Comparison of ENCODE assay signal across 21 cellular contexts in genomic region chr3:133890972-133891644, GRCh38. TPM values are rescaled to one million over a fixed set of nuclear protein-coding genes. Genes with fewer than 3 reads are reported as not detected.
A peak's percentile ranks its signal among the peaks of the same experiment; 100 is the strongest.
DNase-seq lines count a peak whose midpoint lies in the region; ATAC-seq and TF ChIP-seq lines count a peak whose summit lies in the region.
"Had no signal": no experiment of that assay in that cellular context is flagged by ENCODE, and none has a peak within 500 bp of the region (broad histone marks: within the 10 kb centered on the region; RNA-seq: fewer than 3 reads in every experiment).

No MANE protein-coding gene starts in this region.

- peaks cover 14% of the 10 kb centered on the region for H4K20me1 ChIP-seq in neural progenitor cell (ENCODE audit: low read depth)

- H3K4me1 ChIP-seq in neural progenitor cell (peaks cover 39% of the 10 kb centered on the region), vagina (peaks cover 11% of the 10 kb centered on the region)
- H3K4me1 ChIP-seq: BE2C had no signal

- H3K27ac Mint-ChIP-seq in activated CD4-positive, alpha-beta T cell treated with anti-CD3 and anti-CD28 coated beads, Interleukin-2, amount 10 ng/mL, durations not matched to agents 24 days and 14 days: no peak overlapping the region
- H3K27ac Mint-ChIP-seq in brain (peak overlapping the region in 4 of 5 experiments; percentile 9 to 88 (median 68)), neural progenitor cell (no peak overlapping the region)
- H3K27ac Mint-ChIP-seq in activated T-helper 17 cell treated with anti-CD3 and anti-CD28 coated beads, Interleukin-2, amount 50 U/mL, for 72 hours: no peak overlapping the region
- H3K27ac Mint-ChIP-seq: CD4-positive, CD25-positive, alpha-beta regulatory T cell; GM23338 had no signal

- peaks cover 4% of the 10 kb centered on the region for H3F3A ChIP-seq in neural progenitor cell (ENCODE audit: low read depth)

- peaks cover 31% of the 10 kb centered on the region for H3K27me3 Mint-ChIP-seq in activated CD4-positive, alpha-beta T cell treated with anti-CD3 and anti-CD28 coated beads, Interleukin-2, amount 10 ng/mL, durations not matched to agents 24 days and 14 days
- H3K27me3 Mint-ChIP-seq in brain (peaks cover 3% of the 10 kb centered on the region), neural progenitor cell (ENCODE audit: insufficient read depth, low read depth) (peaks cover 18% of the 10 kb centered on the region)
- peaks cover 16% of the 10 kb centered on the region for H3K27me3 Mint-ChIP-seq in activated T-helper 17 cell treated with anti-CD3 and anti-CD28 coated beads, Interleukin-2, amount 50 U/mL, for 72 hours

- no peak overlapping the region for H2AFZ ChIP-seq in neural progenitor cell (replicated peaks)
- H2AFZ ChIP-seq: GM23338, PC-9 had no signal

- peaks cover 30% of the 10 kb centered on the region for H3K27me3 ChIP-seq in neural progenitor cell
- no peaks in the 10 kb centered on the region for H3K27me3 ChIP-seq in vagina

- H3K36me3 ChIP-seq in neural progenitor cell: no peaks in the 10 kb centered on the region
- no peaks in the 10 kb centered on the region for H3K36me3 ChIP-seq in vagina
- H3K36me3 ChIP-seq: BE2C, SJSA1 had no signal

- H3K27ac ChIP-seq in neural progenitor cell: no peak overlapping the region
- no peak overlapping the region for H3K27ac ChIP-seq in vagina
- H3K27ac ChIP-seq: PC-9, SJSA1 had no signal

- peak overlapping the region; percentile 51 for H3K4me2 ChIP-seq in neural progenitor cell
- H3K4me2 ChIP-seq: GM23338, PC-9 had no signal

- H3K9me3 Mint-ChIP-seq in activated CD4-positive, alpha-beta T cell treated with anti-CD3 and anti-CD28 coated beads, Interleukin-2, amount 10 ng/mL, durations not matched to agents 24 days and 14 days: no peaks in the 10 kb centered on the region
- H3K9me3 Mint-ChIP-seq in brain (peaks cover 0 to 2% (median 0%) of the 10 kb centered on the region in 5 experiments), neural progenitor cell (no peaks in the 10 kb centered on the region)
- no peaks in the 10 kb centered on the region for H3K9me3 Mint-ChIP-seq in activated T-helper 17 cell treated with anti-CD3 and anti-CD28 coated beads, Interleukin-2, amount 50 U/mL, for 72 hours
- H3K9me3 Mint-ChIP-seq: GM23338 had no signal

- H3K79me2 ChIP-seq in neural progenitor cell (ENCODE audit: low read depth): peaks cover 7% of the 10 kb centered on the region

- no peak overlapping the region for H3K9ac ChIP-seq in neural progenitor cell

- ATAC-seq in activated T-helper 17 cell treated with anti-CD3 and anti-CD28 coated beads, Interleukin-2, amount 50 U/mL, for 72 hours (replicated peaks): no peak
- no peak for ATAC-seq in GM19395 (IDR thresholded peaks at IDR 0.05; ENCODE audit: unreplicated experiment)
- ATAC-seq: GM12878, GM23338, HCT116, K562 had no signal

- H3K36me3 Mint-ChIP-seq in activated CD4-positive, alpha-beta T cell treated with anti-CD3 and anti-CD28 coated beads, Interleukin-2, amount 10 ng/mL, durations not matched to agents 24 days and 14 days (ENCODE audit: low read depth): no peaks in the 10 kb centered on the region
- H3K36me3 Mint-ChIP-seq in brain (no peaks in the 10 kb centered on the region), neural progenitor cell (no peaks in the 10 kb centered on the region)
- H3K36me3 Mint-ChIP-seq in activated T-helper 17 cell treated with anti-CD3 and anti-CD28 coated beads, Interleukin-2, amount 50 U/mL, for 72 hours (ENCODE audit: low read depth): no peaks in the 10 kb centered on the region
- H3K36me3 Mint-ChIP-seq: CD4-positive, CD25-positive, alpha-beta regulatory T cell had no signal

- intact Hi-C loops in activated CD4-positive, alpha-beta T cell treated with anti-CD3 and anti-CD28 coated beads, Interleukin-2, amount 10 ng/mL, durations not matched to agents 24 days and 14 days (cut with micrococcal nuclease): no loop called here
- intact Hi-C loops in vagina (cut with DNase I): no loop called here

- TF ChIP-seq POLR2A in vagina (IDR thresholded peaks at IDR 0.05): no peak

- H3K4me1 Mint-ChIP-seq in activated CD4-positive, alpha-beta T cell treated with anti-CD3 and anti-CD28 coated beads, Interleukin-2, amount 10 ng/mL, durations not matched to agents 24 days and 14 days: no peaks in the 10 kb centered on the region
- H3K4me1 Mint-ChIP-seq in brain (peaks cover 77% of the 10 kb centered on the region), neural progenitor cell (peaks cover 32% of the 10 kb centered on the region)
- H3K4me1 Mint-ChIP-seq in activated T-helper 17 cell treated with anti-CD3 and anti-CD28 coated beads, Interleukin-2, amount 50 U/mL, for 72 hours: no peaks in the 10 kb centered on the region

- no peak overlapping the region for H3K4me3 Mint-ChIP-seq in activated CD4-positive, alpha-beta T cell treated with anti-CD3 and anti-CD28 coated beads, Interleukin-2, amount 10 ng/mL, durations not matched to agents 24 days and 14 days
- H3K4me3 Mint-ChIP-seq in brain: peak overlapping the region in 4 of 5 experiments; percentile 1 to 74 (median 40)
- no peak overlapping the region for H3K4me3 Mint-ChIP-seq in neural progenitor cell
- H3K4me3 Mint-ChIP-seq in activated T-helper 17 cell treated with anti-CD3 and anti-CD28 coated beads, Interleukin-2, amount 50 U/mL, for 72 hours: no peak overlapping the region
- H3K4me3 Mint-ChIP-seq: CD4-positive, CD25-positive, alpha-beta regulatory T cell; GM23338 had no signal

- no peak for TF ChIP-seq CTCF in brain (conservative IDR thresholded peaks at IDR 0.05)
- TF ChIP-seq CTCF in neural progenitor cell (IDR thresholded peaks at IDR 0.05): no peak
- no peak for TF ChIP-seq CTCF in vagina (IDR thresholded peaks at IDR 0.05)

- H3K9me3 ChIP-seq in neural progenitor cell (ENCODE audit: low read depth) (no peaks in the 10 kb centered on the region), vagina (no peaks in the 10 kb centered on the region)
- H3K9me3 ChIP-seq: BE2C, SJSA1 had no signal

- H3K4me3 ChIP-seq in neural progenitor cell (no peak overlapping the region), vagina (no peak overlapping the region)
- H3K4me3 ChIP-seq: GM12878, GM23338, K562, PC-9, SJSA1 had no signal

- DNase-seq in activated CD4-positive, alpha-beta T cell treated with anti-CD3 and anti-CD28 coated beads, Interleukin-2, amount 10 ng/mL, durations not matched to agents 24 days and 14 days: peak; percentile 43
- no peak for DNase-seq in activated CD4-positive, alpha-beta T cell treated with anti-CD3 and anti-CD28 coated beads, Interleukin-2, amount 50 U/mL, for 1 hour
- DNase-seq in neural progenitor cell (ENCODE audit: low spot score) (no peak), vagina (ENCODE audit: extremely low spot score in 2 of 2) (peak; percentile 67 to 90)
- DNase-seq: BE2C; CD4-positive, CD25-positive, alpha-beta regulatory T cell; COR-L47; DMS153; GF-D8; NCI-H1105 treated with DMSO at 0.1 percent for 48 hours; NCI-H2227 treated with DMSO at 0.1 percent for 48 hours; NCI-H526; PC-9 had no signal

RNA-seq across cellular contexts. Expression of gene RAB6B, which starts 4.6 kb away (rescaled TPM):
- total RNA-seq in activated CD4-positive, alpha-beta T cell treated with anti-CD3 and anti-CD28 coated beads, Interleukin-2, amount 10 ng/mL, durations not matched to agents 24 days and 14 days: 0.07 and 0.14 TPM in 2 replicates
- 57.4 TPM for polyA plus RNA-seq in brain (ENCODE audit: insufficient read depth, low read depth, low replicate concordance)
- total RNA-seq in neural progenitor cell (ENCODE audit: low replicate concordance): 7.7 and 10.1 TPM in 2 replicates
- 3.7 TPM for total RNA-seq in vagina
- 1 to 10 TPM in 1 of 2 donors, under 1 TPM in 1; 0.19 to 3.1 TPM for total RNA-seq in activated T-helper 17 cell treated with anti-CD3 and anti-CD28 coated beads, Interleukin-2, amount 50 U/mL, for 72 hours
- total RNA-seq: GM12878 had no signal

Comparison
In these comparisons a context has a peak if more than half of its experiments do, and no peak if none do; other contexts are left out.
1. DNase-seq: peak in activated CD4-positive, alpha-beta T cell treated with anti-CD3 and anti-CD28 coated beads, Interleukin-2, amount 10 ng/mL, durations not matched to agents 24 days and 14 days (single experiment) and vagina (2 of 2); none in activated CD4-positive, alpha-beta T cell treated with anti-CD3 and anti-CD28 coated beads, Interleukin-2, amount 50 U/mL, for 1 hour (single experiment) and neural progenitor cell (single experiment).
2. H3K27ac Mint-ChIP-seq: peak in brain (4 of 5); none in activated CD4-positive, alpha-beta T cell treated with anti-CD3 and anti-CD28 coated beads, Interleukin-2, amount 10 ng/mL, durations not matched to agents 24 days and 14 days (single experiment), neural progenitor cell (single experiment) and activated T-helper 17 cell treated with anti-CD3 and anti-CD28 coated beads, Interleukin-2, amount 50 U/mL, for 72 hours (single experiment).
3. H3K4me3 Mint-ChIP-seq: peak in brain (4 of 5); none in activated CD4-positive, alpha-beta T cell treated with anti-CD3 and anti-CD28 coated beads, Interleukin-2, amount 10 ng/mL, durations not matched to agents 24 days and 14 days (single experiment), neural progenitor cell (single experiment) and activated T-helper 17 cell treated with anti-CD3 and anti-CD28 coated beads, Interleukin-2, amount 50 U/mL, for 72 hours (single experiment).